Comparison of ENCODE assay signal across 8 cellular contexts in the genomic region with DNA sequence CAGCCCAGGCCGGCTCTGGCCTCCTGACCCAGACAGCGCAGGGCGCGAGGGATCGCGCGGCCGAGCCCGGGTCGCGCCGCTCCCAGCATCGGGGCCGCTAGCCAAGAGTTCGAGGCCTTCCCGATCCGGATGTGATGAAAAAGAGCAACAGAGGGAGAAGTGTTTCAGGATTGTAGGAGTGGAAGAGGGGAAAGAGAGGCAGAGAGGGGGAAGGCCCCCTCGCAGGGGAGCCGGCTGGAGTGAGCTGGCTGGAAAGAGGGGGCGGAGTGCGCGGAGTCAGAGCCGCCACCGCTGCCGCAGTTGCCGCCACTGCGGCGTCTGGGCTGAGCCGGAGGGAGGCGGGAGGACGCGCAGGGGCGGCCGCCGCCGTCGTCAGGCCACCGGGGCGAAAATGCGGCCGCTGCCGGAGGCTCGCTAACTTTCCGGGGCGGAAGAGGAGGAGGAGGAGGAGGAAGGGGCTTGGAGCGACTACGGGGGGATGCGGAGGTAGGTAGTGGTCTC. TPM values are rescaled to one million over a fixed set of nuclear protein-coding genes. Genes with fewer than 3 reads are reported as not detected.
DNase-seq lines count a peak whose midpoint lies in the region; ATAC-seq and TF ChIP-seq lines count a peak whose summit lies in the region.

No MANE protein-coding gene starts in this region.

- 0 out of 2 replicates have a peak, but pooled peaks have one; percentile 1 for TF ChIP-seq CTCF in GM12874 (IDR thresholded peaks at IDR 0.05; ENCODE audit: insufficient read depth, low read depth, low read length)
- no peak for TF ChIP-seq CTCF in HCT116 (IDR thresholded peaks at IDR 0.05 in 2 of 3, conservative IDR thresholded peaks at IDR 0.05 in 1 of 3; ENCODE audit: borderline replicate concordance in 1 of 3, insufficient read depth in 1 of 3, low read depth in 2 of 3, low read length in 2 of 3)
- no peak for TF ChIP-seq CTCF in natural killer cell (IDR thresholded peaks at IDR 0.05)

- ATAC-seq in HCT116 (peak; percentile 79), esophagus mucosa (peak; percentile 69), natural killer cell (peak; percentile 76 to 78 (median 77))

- peak overlapping the region; percentile 52 to 61 for H3K4me3 ChIP-seq in HCT116 (replicated peaks in 1 of 2; ENCODE audit: low read depth in 1 of 2, low read length in 2 of 2)
- H3K4me3 ChIP-seq in stomach smooth muscle (ENCODE audit: low read length in 2 of 2): peak overlapping the region; percentile 81 to 92

- H3K36me3 Mint-ChIP-seq in natural killer cell: no peaks in the 10 kb centered on the region

- intact Hi-C loops in HCT116 (cut with micrococcal nuclease) (no loop called here), natural killer cell (cut with micrococcal nuclease) (loop anchor here (10.0 kb wide), 1 partner anchor 1293 kb away; a partner anchor contains a TSS)

- TF ChIP-seq RAD21 in HCT116 (IDR thresholded peaks at IDR 0.05; ENCODE audit: low read depth): no peak

- no peaks in the 10 kb centered on the region for H3K79me2 ChIP-seq in HCT116 (ENCODE audit: insufficient read depth, low read length)

- no peaks in the 10 kb centered on the region for H3K9me3 ChIP-seq in HCT116 (ENCODE audit: control insufficient read depth in 1 of 2, insufficient read depth in 1 of 2, low read depth in 1 of 2, low read length in 2 of 2)
- H3K9me3 ChIP-seq in stomach smooth muscle (ENCODE audit: control insufficient read depth in 2 of 2, low read length in 2 of 2): no peaks in the 10 kb centered on the region

- no peaks in the 10 kb centered on the region for H3K9me3 Mint-ChIP-seq in natural killer cell

- no TSS peak for BruUV-seq in HCT116 (replicated peaks; lab: Mats Ljungman, UMichigan)

- H3K27ac ChIP-seq in HCT116 (ENCODE audit: low read depth, low read length) (peak overlapping the region; percentile 50; the same call in 1 of the 2 replicates), stomach smooth muscle (ENCODE audit: low read length) (peak overlapping the region; percentile 76)

- RAD21 ChIA-PET in HCT116 (lab: Charles Lee; ENCODE audit: low non-redundant PET in 1 of 2, low total read pairs in 2 of 2, uncharacterized antibody in 2 of 2, unreplicated experiment in 2 of 2): no interaction called here

- POLR2A ChIA-PET in HCT116 (lab: Charles Lee): no interaction called here

- H4K20me1 ChIP-seq in HCT116 (ENCODE audit: insufficient read depth): no peaks in the 10 kb centered on the region

- peaks cover 20 to 36% of the 10 kb centered on the region in 2 donors for H3K4me1 Mint-ChIP-seq in natural killer cell

- CTCF ChIA-PET in HCT116 (lab: Charles Lee): no interaction called here

- peaks cover 0 to 9% of the 10 kb centered on the region in 2 experiments; a peak in 2 of 4 replicates for H3K4me1 ChIP-seq in HCT116 (ENCODE audit: control insufficient read depth in 1 of 2, insufficient read depth in 2 of 2, low read length in 2 of 2)
- peaks cover 10% of the 10 kb centered on the region for H3K4me1 ChIP-seq in stomach smooth muscle (ENCODE audit: control insufficient read depth, insufficient read depth, low read length)

- peak overlapping the region; percentile 79 for H2AFZ ChIP-seq in HCT116 (ENCODE audit: low read depth, low read length, poor library complexity, severe bottlenecking)

- H3K9me2 ChIP-seq in HCT116 (ENCODE audit: insufficient read depth): no peaks in the 10 kb centered on the region

- peak; percentile 22 for TF ChIP-seq POLR2A in HCT116 (IDR thresholded peaks at IDR 0.05; ENCODE audit: borderline replicate concordance, extremely low read depth, insufficient read depth, insufficient read length)

- H3K4me2 ChIP-seq in HCT116 (ENCODE audit: low read length): peak overlapping the region; percentile 74

- H3K9ac ChIP-seq in HCT116 (ENCODE audit: low read length) (peak overlapping the region; percentile 65), stomach smooth muscle (ENCODE audit: low read length in 2 of 2) (peak overlapping the region; percentile 80)

- no peaks in the 10 kb centered on the region for H3K36me3 ChIP-seq in HCT116 (ENCODE audit: control insufficient read depth in 1 of 2, insufficient read depth in 2 of 2, low read length in 2 of 2)
- no peaks in the 10 kb centered on the region for H3K36me3 ChIP-seq in stomach smooth muscle (ENCODE audit: control insufficient read depth in 2 of 2, insufficient read depth in 2 of 2, low read length in 2 of 2)

- DNase-seq in HCT116 (ENCODE audit: low read depth, low spot score) (no peak), NCI-H1105 (lab: John Stamatoyannopoulos, UW) (peak; percentile 29), activated T-cell treated with anti-CD3 and anti-CD28 coated beads for 4 hours (peak; percentile 48), natural killer cell (peak; percentile 53), NCI-H524 treated with DMSO at 0.1 percent for 48 hours (lab: John Stamatoyannopoulos, UW) (no peak)

- H3K27me3 ChIP-seq in HCT116 (ENCODE audit: insufficient read depth, low read length) (no peaks in the 10 kb centered on the region), stomach smooth muscle (ENCODE audit: control insufficient read depth in 1 of 2, insufficient read depth in 2 of 2, low read length in 2 of 2) (no peaks in the 10 kb centered on the region)

- H3K27me3 Mint-ChIP-seq in natural killer cell (ENCODE audit: low read depth in 2 of 2): no peaks in the 10 kb centered on the region

- H3K4me3 Mint-ChIP-seq in natural killer cell: peak overlapping the region; percentile 96

- H3K27ac Mint-ChIP-seq in natural killer cell: peak overlapping the region; percentile 78 to 95

TF ChIP-seq in HCT116, 20 proteins besides CTCF, POLR2A, EP300 and RAD21:
- TF ChIP-seq SIN3A (IDR thresholded peaks at IDR 0.05; ENCODE audit: low read depth) (no peak), EGR1 (IDR thresholded peaks at IDR 0.05; ENCODE audit: low read depth) (peak; percentile 47; the same call in 1 of the 2 replicates), ZFX (IDR thresholded peaks at IDR 0.05) (peak; percentile 22; the same call in 1 of the 2 replicates)

RNA-seq across cellular contexts. Expression of a gene that starts 0.3 kb away (rescaled TPM):
- total RNA-seq in HCT116 (2021; ENCODE audit: unreplicated experiment): 8.3 TPM
- polyA plus RNA-seq in HCT116 (2012): 6.9 and 7.0 TPM in 2 replicates
- total RNA-seq in esophagus mucosa: 23.2 TPM
- 10 to 100 TPM; 19.1 to 24.0 (median 21.8) TPM for total RNA-seq in natural killer cell

Comparison
In these comparisons a context has a peak if more than half of its experiments do, and no peak if none do; other contexts are left out.
1. DNase-seq: peak in NCI-H1105 (single experiment), activated T-cell treated with anti-CD3 and anti-CD28 coated beads for 4 hours (single experiment) and natural killer cell (single experiment); none in HCT116 (single experiment) and NCI-H524 treated with DMSO at 0.1 percent for 48 hours (single experiment).
2. Peak in every context shown above with its lines, with median percentiles within 50 percentile points of each other: ATAC-seq.